Comparison of ENCODE assay signal across 12 cellular contexts in the genomic region with DNA sequence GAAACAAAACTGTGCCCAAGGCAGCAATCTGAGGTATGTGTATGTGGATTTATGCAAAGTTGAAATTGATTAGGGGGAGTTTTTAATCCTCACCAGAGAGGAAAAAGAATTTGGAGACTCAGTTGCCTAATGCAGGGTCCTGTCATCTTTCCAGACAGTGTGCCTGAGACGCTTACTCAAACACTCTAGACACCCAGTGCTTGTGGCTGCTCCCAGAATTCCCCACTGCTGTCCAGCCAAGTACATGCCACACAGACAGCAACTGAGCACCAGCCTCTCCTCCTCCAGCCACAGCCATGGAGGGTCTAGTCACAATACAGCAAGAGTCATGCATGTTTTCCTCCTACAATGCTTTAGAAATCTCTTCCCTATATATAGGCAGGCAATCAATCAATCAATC.
DNase-seq lines count a peak whose midpoint lies in the region; ATAC-seq and TF ChIP-seq lines count a peak whose summit lies in the region.
"Had no signal": no experiment of that assay in that cellular context is flagged by ENCODE, and none has a peak within 500 bp of the region (broad histone marks: within the 10 kb centered on the region; RNA-seq: fewer than 3 reads in every experiment).

No MANE protein-coding gene starts in this region.

- ATAC-seq in Right ventricle myocardium superior (ENCODE audit: poor library complexity) = peak; percentile 58

- H3K4me1 Mint-ChIP-seq in CD8-positive, alpha-beta memory T cell = peaks cover 0 to 7% (median 0%) of the 10 kb centered on the region in 3 donors
- peaks cover 63% of the 10 kb centered on the region for H3K4me1 Mint-ChIP-seq in progenitor cell of endocrine pancreas (ENCODE audit: low read depth)
- no peaks in the 10 kb centered on the region for H3K4me1 Mint-ChIP-seq in Calu3 (ENCODE audit: low read depth, unreplicated experiment)

- peaks cover 21% of the 10 kb centered on the region for H3K36me3 ChIP-seq in CD8-positive, alpha-beta memory T cell (ENCODE audit: insufficient read depth, low read length)

- CTCF ChIA-PET in CD8-positive, alpha-beta memory T cell (lab: Charles Lee) = no interaction called here
- CTCF ChIA-PET in Calu3 (lab: Charles Lee) = no interaction called here

- no TSS peak for BruUV-seq in Calu3 (replicated peaks; lab: Mats Ljungman, UMichigan)

- no peaks in the 10 kb centered on the region for H3K9me3 Mint-ChIP-seq in CD8-positive, alpha-beta memory T cell
- H3K9me3 Mint-ChIP-seq in progenitor cell of endocrine pancreas (ENCODE audit: low read depth) = no peaks in the 10 kb centered on the region
- no peaks in the 10 kb centered on the region for H3K9me3 Mint-ChIP-seq in Calu3 (ENCODE audit: low read depth, unreplicated experiment)
- H3K9me3 Mint-ChIP-seq: activated naive CD4-positive, alpha-beta T cell treated with anti-CD3 and anti-CD28 coated beads for 36 hours; CD4-positive, CD25-positive, alpha-beta regulatory T cell had no signal

- peaks cover 5 to 86% (median 11%) of the 10 kb centered on the region in 3 donors for H3K36me3 Mint-ChIP-seq in CD8-positive, alpha-beta memory T cell
- peaks cover 6% of the 10 kb centered on the region for H3K36me3 Mint-ChIP-seq in progenitor cell of endocrine pancreas (ENCODE audit: insufficient read depth)
- peaks cover 3% of the 10 kb centered on the region for H3K36me3 Mint-ChIP-seq in Calu3 (ENCODE audit: insufficient read depth, unreplicated experiment)

- peaks cover 0 to 1% of the 10 kb centered on the region in 2 donors for H3K27me3 Mint-ChIP-seq in CD8-positive, alpha-beta memory T cell
- no peaks in the 10 kb centered on the region for H3K27me3 Mint-ChIP-seq in progenitor cell of endocrine pancreas
- H3K27me3 Mint-ChIP-seq in Calu3 (ENCODE audit: unreplicated experiment) = no peaks in the 10 kb centered on the region
- H3K27me3 Mint-ChIP-seq: CD4-positive, CD25-positive, alpha-beta regulatory T cell had no signal

- peak overlapping the region in 5 of 8 donors; percentile 18 to 62 (median 34) for H3K27ac Mint-ChIP-seq in CD8-positive, alpha-beta memory T cell
- H3K27ac Mint-ChIP-seq in progenitor cell of endocrine pancreas (peak overlapping the region; percentile 96), Calu3 (ENCODE audit: unreplicated experiment) (no peak overlapping the region)
- H3K27ac Mint-ChIP-seq: activated naive CD4-positive, alpha-beta T cell treated with anti-CD3 and anti-CD28 coated beads for 36 hours; CD4-positive, CD25-positive, alpha-beta regulatory T cell had no signal

- no peaks in the 10 kb centered on the region for H3K9me3 ChIP-seq in CD8-positive, alpha-beta memory T cell (ENCODE audit: low read length)
- H3K9me3 ChIP-seq: testis had no signal

- DNase-seq in CD8-positive, alpha-beta memory T cell = no peak
- DNase-seq in amniotic epithelial cell (ENCODE audit: low read depth) = peak; percentile 72
- DNase-seq in Right ventricle myocardium superior = no peak
- no peak for DNase-seq in progenitor cell of endocrine pancreas (ENCODE audit: low spot score, unreplicated experiment)
- DNase-seq in Calu3 = no peak
- DNase-seq in activated CD8-positive, alpha-beta memory T cell treated with anti-CD3 and anti-CD28 coated beads, Interleukin-2, amount 50 U/mL, for 48 hours = no peak
- DNase-seq in stimulated activated CD4-positive, alpha-beta T cell treated with anti-CD3 and anti-CD28 coated beads, Interleukin-2, amount 100 ng/mL, for 48 hours = no peak
- DNase-seq in occipital lobe (lab: John Stamatoyannopoulos, UW) = no peak
- DNase-seq: activated CD4-positive, CD25-positive, alpha-beta regulatory T cell; activated naive CD4-positive, alpha-beta T cell treated with anti-CD3 and anti-CD28 coated beads for 36 hours; CD4-positive, CD25-positive, alpha-beta regulatory T cell; testis had no signal

- no peaks in the 10 kb centered on the region for H3K27me3 ChIP-seq in CD8-positive, alpha-beta memory T cell (ENCODE audit: insufficient read depth, low read length, poor library complexity, severe bottlenecking)
- H3K27me3 ChIP-seq: testis had no signal

- H3K27ac ChIP-seq in CD8-positive, alpha-beta memory T cell (ENCODE audit: low read depth, low read length) = no peak overlapping the region
- H3K27ac ChIP-seq: testis had no signal

- no peak for TF ChIP-seq CTCF in progenitor cell of endocrine pancreas (IDR thresholded peaks at IDR 0.05; ENCODE audit: unreplicated experiment)
- no peak for TF ChIP-seq CTCF in Calu3 (IDR thresholded peaks at IDR 0.05; ENCODE audit: unreplicated experiment)

- H3K4me1 ChIP-seq in CD8-positive, alpha-beta memory T cell (ENCODE audit: insufficient read depth, low read length) = no peaks in the 10 kb centered on the region

- intact Hi-C loops in Right ventricle myocardium superior (cut with DNase I) = loop anchor here (5.0 to 10.0 kb wide), 3 partner anchors 62 to 116 kb away; a partner anchor contains a TSS
- intact Hi-C loops in Calu3 (cut with micrococcal nuclease; ENCODE audit: unreplicated experiment) = no loop called here

- H3K4me3 ChIP-seq in CD8-positive, alpha-beta memory T cell (ENCODE audit: low read length) = no peak overlapping the region
- H3K4me3 ChIP-seq: testis had no signal

- no peak overlapping the region for H3K4me3 Mint-ChIP-seq in CD8-positive, alpha-beta memory T cell
- H3K4me3 Mint-ChIP-seq in progenitor cell of endocrine pancreas (ENCODE audit: low read depth) (no peak overlapping the region), Calu3 (ENCODE audit: low read depth, unreplicated experiment) (no peak overlapping the region)
- H3K4me3 Mint-ChIP-seq: activated naive CD4-positive, alpha-beta T cell treated with anti-CD3 and anti-CD28 coated beads for 36 hours; CD4-positive, CD25-positive, alpha-beta regulatory T cell had no signal

- POLR2A ChIA-PET in CD8-positive, alpha-beta memory T cell (lab: Charles Lee) = no interaction called here
